ENCODE assay signal across 26 cellular contexts in genomic region chr3:43036621-43037331, GRCh38. TPM values are rescaled to one million over a fixed set of nuclear protein-coding genes. Genes with fewer than 3 reads are reported as not detected.
A peak's percentile ranks its signal among the peaks of the same experiment; 100 is the strongest.
DNase-seq lines count a peak whose midpoint lies in the region; ATAC-seq and TF ChIP-seq lines count a peak whose summit lies in the region.
"Had no signal": no experiment of that assay in that cellular context is flagged by ENCODE, and none has a peak within 500 bp of the region (broad histone marks: within the 10 kb centered on the region; RNA-seq: fewer than 3 reads in every experiment).

No MANE protein-coding gene starts in this region.

- no peak for TF ChIP-seq CTCF in CD8-positive, alpha-beta T cell (IDR thresholded peaks at IDR 0.05)

- no peaks in the 10 kb centered on the region for H3K36me3 Mint-ChIP-seq in CD8-positive, alpha-beta T cell
- H3K36me3 Mint-ChIP-seq in activated T-helper 17 cell treated with anti-CD3 and anti-CD28 coated beads, Interleukin-2, amount 50 U/mL, for 72 hours (ENCODE audit: low read depth) = no peaks in the 10 kb centered on the region
- H3K36me3 Mint-ChIP-seq: activated naive CD8-positive, alpha-beta T cell; brain; WTC11 had no signal

- no peaks in the 10 kb centered on the region for H3K27me3 ChIP-seq in CD8-positive, alpha-beta T cell (ENCODE audit: insufficient read depth, low read length)
- H3K27me3 ChIP-seq: BLaER1 treated with 17β-estradiol and CSF1 and Interleukin-3, amounts not matched to agents 10 nM and 100 nM had no signal

- CTCF ChIA-PET in CD8-positive, alpha-beta T cell (lab: Charles Lee) = interaction anchor here (1.2 kb wide), 1 partner anchor 13 kb away, joined by 4 read pairs; no protein-coding TSS in a partner anchor

- H3K27ac ChIP-seq in CD8-positive, alpha-beta T cell (ENCODE audit: low read depth, low read length) = no peak overlapping the region
- H3K27ac ChIP-seq: BLaER1 treated with 17β-estradiol and CSF1 and Interleukin-3, amounts not matched to agents 10 nM and 100 nM; epithelial cell of prostate; lower lobe of right lung; thoracic aorta had no signal

- POLR2A ChIA-PET in CD8-positive, alpha-beta T cell (lab: Charles Lee) = interaction anchor here (0.6 to 1.6 kb wide), 2 partner anchors 14 to 376 kb away, joined by 3 to 4 read pairs; no protein-coding TSS in a partner anchor

- no peak overlapping the region for H3K27ac Mint-ChIP-seq in CD8-positive, alpha-beta T cell
- H3K27ac Mint-ChIP-seq in activated T-helper 17 cell treated with anti-CD3 and anti-CD28 coated beads, Interleukin-2, amount 50 U/mL, for 72 hours = no peak overlapping the region
- H3K27ac Mint-ChIP-seq: activated naive CD8-positive, alpha-beta T cell; brain; WTC11 had no signal

- ATAC-seq in CD8-positive, alpha-beta T cell = peak; percentile 46
- peak; percentile 53 for ATAC-seq in GM18909 (IDR thresholded peaks at IDR 0.05; ENCODE audit: poor library complexity, unreplicated experiment)
- peak; percentile 24 for ATAC-seq in activated T-helper 17 cell treated with anti-CD3 and anti-CD28 coated beads, Interleukin-2, amount 50 U/mL, for 72 hours (replicated peaks)
- ATAC-seq: sciatic nerve, WTC11 had no signal

- H3K4me3 Mint-ChIP-seq in CD8-positive, alpha-beta T cell = no peak overlapping the region
- H3K4me3 Mint-ChIP-seq in activated T-helper 17 cell treated with anti-CD3 and anti-CD28 coated beads, Interleukin-2, amount 50 U/mL, for 72 hours = no peak overlapping the region
- H3K4me3 Mint-ChIP-seq: activated naive CD8-positive, alpha-beta T cell; brain; WTC11 had no signal

- peak in 2 of 7 experiments; percentile 32 to 47 for DNase-seq in CD8-positive, alpha-beta T cell
- DNase-seq in mucosa of gallbladder (ENCODE audit: low spot score) (peak; percentile 4), GM19238 (ENCODE audit: insufficient read length, low spot score) (no peak), superior temporal gyrus (ENCODE audit: extremely low spot score) (no peak), retina (no peak)
- DNase-seq in effector CD4-positive, alpha-beta T cell = no peak
- DNase-seq: ACHN; activated CD4-positive, alpha-beta T cell treated with anti-CD3 and anti-CD28 coated beads, Interleukin-2, amount 50 U/mL, for 4 hours; cortex of kidney; foreskin fibroblast; lower lobe of right lung; NCI-H1105; NCI-H2081 treated with DMSO at 0.1 percent for 48 hours; NCI-H510A had no signal

- H3K27me3 Mint-ChIP-seq in CD8-positive, alpha-beta T cell (ENCODE audit: low read depth) = no peaks in the 10 kb centered on the region
- H3K27me3 Mint-ChIP-seq in activated T-helper 17 cell treated with anti-CD3 and anti-CD28 coated beads, Interleukin-2, amount 50 U/mL, for 72 hours = no peaks in the 10 kb centered on the region
- H3K27me3 Mint-ChIP-seq: activated naive CD8-positive, alpha-beta T cell; brain had no signal

- no peaks in the 10 kb centered on the region for H3K9me3 Mint-ChIP-seq in CD8-positive, alpha-beta T cell
- H3K9me3 Mint-ChIP-seq in activated T-helper 17 cell treated with anti-CD3 and anti-CD28 coated beads, Interleukin-2, amount 50 U/mL, for 72 hours = no peaks in the 10 kb centered on the region
- H3K9me3 Mint-ChIP-seq: brain had no signal

- H3K9me3 ChIP-seq in CD8-positive, alpha-beta T cell (ENCODE audit: low read length) = no peaks in the 10 kb centered on the region
- H3K9me3 ChIP-seq: HAP-1, lower lobe of right lung, thoracic aorta had no signal

- H3K4me1 ChIP-seq in CD8-positive, alpha-beta T cell (ENCODE audit: insufficient read depth, low read length) = no peaks in the 10 kb centered on the region
- H3K4me1 ChIP-seq: HAP-1, lower lobe of right lung had no signal

- peaks cover 26% of the 10 kb centered on the region for H3K4me1 Mint-ChIP-seq in CD8-positive, alpha-beta T cell (ENCODE audit: low read depth)
- peaks cover 7% of the 10 kb centered on the region for H3K4me1 Mint-ChIP-seq in activated T-helper 17 cell treated with anti-CD3 and anti-CD28 coated beads, Interleukin-2, amount 50 U/mL, for 72 hours
- H3K4me1 Mint-ChIP-seq: WTC11 had no signal

- intact Hi-C loops in CD8-positive, alpha-beta T cell (cut with DNase I, micrococcal nuclease) = loop anchor here in 1 of 2 experiments (1.0 kb wide), 1 partner anchor 41 kb away; no protein-coding TSS in a partner anchor

- no peaks in the 10 kb centered on the region for H3K36me3 ChIP-seq in CD8-positive, alpha-beta T cell (ENCODE audit: insufficient read depth, low read length)
- H3K36me3 ChIP-seq: BLaER1 treated with 17β-estradiol and CSF1 and Interleukin-3, amounts not matched to agents 10 nM and 100 nM; HAP-1; lower lobe of right lung; thoracic aorta had no signal

- H3K4me3 ChIP-seq in CD8-positive, alpha-beta T cell (ENCODE audit: low read depth, low read length) = no peak overlapping the region
- H3K4me3 ChIP-seq: BLaER1 treated with 17β-estradiol and CSF1 and Interleukin-3, amounts not matched to agents 10 nM and 100 nM; HAP-1; lower lobe of right lung; thoracic aorta had no signal

RNA-seq across cellular contexts. Expression of gene GASK1A, which starts 57.7 kb away (rescaled TPM):
- total RNA-seq in CD8-positive, alpha-beta T cell = under 1 TPM in 1 of 2 experiments, not detected in 1; 0.19 TPM
- total RNA-seq in activated T-helper 17 cell treated with anti-CD3 and anti-CD28 coated beads, Interleukin-2, amount 50 U/mL, for 72 hours = not detected
- 19.2 TPM for total RNA-seq in mucosa of gallbladder
- total RNA-seq: LHCN-M2, RPMI7951 had no signal

Comparison
In these comparisons a context has a peak if more than half of its experiments do, and no peak if none do; other contexts are left out.
1. RNA of gene GASK1A, which starts 57.7 kb away (total RNA-seq): 19.2 TPM in mucosa of gallbladder (single experiment); 0.19 TPM in CD8-positive, alpha-beta T cell and not detected in activated T-helper 17 cell treated with anti-CD3 and anti-CD28 coated beads, Interleukin-2, amount 50 U/mL, for 72 hours; every median in the first group is over 10 times any median in the second.
2. Peak in every context shown above with its lines, with median percentiles within 50 percentile points of each other: ATAC-seq.